ENCODE assay signal across 2 cellular contexts in genomic region chr10:44963772-44964633, GRCh38.
A peak's percentile ranks its signal among the peaks of the same experiment; 100 is the strongest.
TF ChIP-seq lines count a peak whose summit lies in the region.

No MANE protein-coding gene starts in this region.

TF ChIP-seq in IMR-90, 13 proteins besides CTCF, POLR2A, EP300 and RAD21:
- TF ChIP-seq NFE2L2 (IDR thresholded peaks at IDR 0.05; ENCODE audit: low read depth, low read length) (no peak), MAZ (IDR thresholded peaks at IDR 0.05; ENCODE audit: borderline replicate concordance, low read depth, low read length) (no peak; the same call in 1 of the 2 replicates), MXI1 (IDR thresholded peaks at IDR 0.05; ENCODE audit: borderline replicate concordance, low read depth, low read length) (no peak), RCOR1 (IDR thresholded peaks at IDR 0.05; ENCODE audit: insufficient replicate concordance, low read length) (no peak), SMC3 (IDR thresholded peaks at IDR 0.05; ENCODE audit: low read depth, low read length) (no peak), BHLHE40 (IDR thresholded peaks at IDR 0.05; ENCODE audit: low read depth, low read length) (no peak), ELK1 (IDR thresholded peaks at IDR 0.05; ENCODE audit: borderline replicate concordance, low read depth, low read length) (no peak), FOS (IDR thresholded peaks at IDR 0.05; ENCODE audit: low read depth, low read length) (no peak)

TF ChIP-seq in H1, 55 proteins besides CTCF, POLR2A, EP300 and RAD21:
- TF ChIP-seq ASH2L (IDR thresholded peaks at IDR 0.05; ENCODE audit: low read length) (peak; percentile 22), CHD2 (IDR thresholded peaks at IDR 0.05; ENCODE audit: low read length) (no peak)
TF ChIP-seq in H1: peak in this region for 1.
